11 cellular contexts compared by ENCODE assay signal in the genomic region with DNA sequence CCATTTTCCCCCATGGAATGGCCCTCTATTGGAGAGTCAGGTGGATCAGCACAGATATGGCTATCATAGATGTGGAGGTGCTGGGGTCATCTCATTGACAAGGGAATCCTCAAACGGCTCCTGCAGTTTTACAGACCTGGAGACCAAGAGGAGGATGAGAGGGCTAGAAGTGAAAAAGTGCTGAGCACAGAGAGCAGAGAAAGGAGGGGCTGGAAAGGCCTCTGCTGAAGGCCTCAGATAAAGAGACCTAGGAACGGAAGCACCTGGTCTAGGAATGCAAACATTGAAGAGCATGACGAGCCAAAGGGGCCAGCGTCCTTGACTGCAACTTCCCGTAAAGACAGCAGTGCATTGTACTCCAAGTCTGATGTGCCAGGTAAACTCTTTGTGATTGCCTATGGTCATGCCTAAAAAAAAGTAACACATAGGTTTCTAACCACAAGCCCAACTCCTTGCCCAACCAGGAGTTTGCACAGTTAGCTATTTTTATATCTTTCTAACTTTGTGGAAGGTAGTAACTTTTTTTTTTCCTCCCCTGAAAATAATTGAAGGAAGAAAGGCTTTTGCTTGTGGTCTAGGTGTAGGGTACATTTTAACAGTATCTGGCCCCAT. TPM values are rescaled to one million over a fixed set of nuclear protein-coding genes. Genes with fewer than 3 reads are reported as not detected.
A peak's percentile ranks its signal among the peaks of the same experiment; 100 is the strongest.
DNase-seq lines count a peak whose midpoint lies in the region; ATAC-seq and TF ChIP-seq lines count a peak whose summit lies in the region.
"Had no signal": no experiment of that assay in that cellular context is flagged by ENCODE, and none has a peak within 500 bp of the region (broad histone marks: within the 10 kb centered on the region; RNA-seq: fewer than 3 reads in every experiment).

No MANE protein-coding gene starts in this region.

- peaks cover 15% of the 10 kb centered on the region for H3K36me3 Mint-ChIP-seq in activated naive CD4-positive, alpha-beta T cell treated with anti-CD3 and anti-CD28 coated beads, Interleukin-2, amount 10 ng/mL, durations not matched to agents 7 days and 5 days
- H3K36me3 Mint-ChIP-seq in activated naive CD4-positive, alpha-beta T cell treated with anti-CD3 and anti-CD28 coated beads, Interleukin-2, amount 50 U/mL, for 72 hours = peaks cover 0 to 8% of the 10 kb centered on the region in 2 donors
- H3K36me3 Mint-ChIP-seq in T-helper 17 cell (ENCODE audit: low read depth) = peaks cover 4% of the 10 kb centered on the region

- TF ChIP-seq CTCF in VCaP (conservative IDR thresholded peaks at IDR 0.05) (no peak), prostate gland (IDR thresholded peaks at IDR 0.05) (no peak)

- 37% methylated on average over 5 of the region's 5 CpGs for WGBS in prostate gland

- H3K27me3 ChIP-seq in prostate gland (replicated peaks; ENCODE audit: insufficient read depth) = no peaks in the 10 kb centered on the region

- no peak for TF ChIP-seq POLR2A in prostate gland (IDR thresholded peaks at IDR 0.05)

- peak overlapping the region; percentile 21 for H3K27ac Mint-ChIP-seq in activated naive CD4-positive, alpha-beta T cell treated with anti-CD3 and anti-CD28 coated beads, Interleukin-2, amount 10 ng/mL, durations not matched to agents 7 days and 5 days
- no peak overlapping the region for H3K27ac Mint-ChIP-seq in activated naive CD4-positive, alpha-beta T cell treated with anti-CD3 and anti-CD28 coated beads, Interleukin-2, amount 50 U/mL, for 72 hours
- H3K27ac Mint-ChIP-seq in T-helper 17 cell = no peak overlapping the region
- H3K27ac Mint-ChIP-seq: dendritic cell treated with granulocyte-macrophage colony-stimulating factor and Interleukin-4, amounts not matched to agents 40 ng/mL and 50 ng/mL, for 4 days had no signal

- H3K9me3 ChIP-seq in prostate gland (no peaks in the 10 kb centered on the region), T-helper 17 cell (ENCODE audit: control insufficient read depth, low read length, poor library complexity, severe bottlenecking) (no peaks in the 10 kb centered on the region)

- no peak overlapping the region for H3K4me3 Mint-ChIP-seq in activated naive CD4-positive, alpha-beta T cell treated with anti-CD3 and anti-CD28 coated beads, Interleukin-2, amount 10 ng/mL, durations not matched to agents 7 days and 5 days
- H3K4me3 Mint-ChIP-seq in T-helper 17 cell = no peak overlapping the region
- H3K4me3 Mint-ChIP-seq: dendritic cell treated with granulocyte-macrophage colony-stimulating factor and Interleukin-4, amounts not matched to agents 40 ng/mL and 50 ng/mL, for 4 days had no signal

- no peaks in the 10 kb centered on the region for H3K4me1 ChIP-seq in prostate gland (replicated peaks)

- H3K27me3 Mint-ChIP-seq in activated naive CD4-positive, alpha-beta T cell treated with anti-CD3 and anti-CD28 coated beads, Interleukin-2, amount 10 ng/mL, durations not matched to agents 7 days and 5 days = no peaks in the 10 kb centered on the region
- H3K27me3 Mint-ChIP-seq in T-helper 17 cell = no peaks in the 10 kb centered on the region
- H3K27me3 Mint-ChIP-seq: dendritic cell treated with granulocyte-macrophage colony-stimulating factor and Interleukin-4, amounts not matched to agents 40 ng/mL and 50 ng/mL, for 4 days had no signal

- no peak for ATAC-seq in activated naive CD4-positive, alpha-beta T cell treated with anti-CD3 and anti-CD28 coated beads, Interleukin-2, amount 50 U/mL, for 72 hours
- ATAC-seq in HG03342 (IDR thresholded peaks at IDR 0.05; ENCODE audit: unreplicated experiment) (peak; percentile 68), T-helper 17 cell (no peak)

- no peaks in the 10 kb centered on the region for H3K36me3 ChIP-seq in prostate gland

- peaks cover 3% of the 10 kb centered on the region for H3K4me1 Mint-ChIP-seq in activated naive CD4-positive, alpha-beta T cell treated with anti-CD3 and anti-CD28 coated beads, Interleukin-2, amount 10 ng/mL, durations not matched to agents 7 days and 5 days
- no peaks in the 10 kb centered on the region for H3K4me1 Mint-ChIP-seq in T-helper 17 cell

- CTCF ChIA-PET in activated naive CD4-positive, alpha-beta T cell treated with anti-CD3 and anti-CD28 coated beads, Interleukin-2, amount 10 ng/mL, durations not matched to agents 7 days and 5 days (lab: Charles Lee) = interaction anchor here (1.4 kb wide), 1 partner anchor 13 kb away, joined by 3 read pairs; no protein-coding TSS in a partner anchor

- intact Hi-C loops in prostate gland (cut with DNase I) = no loop called here

- no peak for DNase-seq in activated naive CD4-positive, alpha-beta T cell treated with anti-CD3 and anti-CD28 coated beads, Interleukin-2, amount 10 ng/mL, durations not matched to agents 7 days and 5 days
- no peak for DNase-seq in activated naive CD4-positive, alpha-beta T cell treated with anti-CD3 and anti-CD28 coated beads, Interleukin-2, amount 50 U/mL, for 72 hours (ENCODE audit: low spot score in 2 of 2)
- DNase-seq in prostate gland (ENCODE audit: low spot score) (peak; percentile 54), activated gamma-delta T cell (lab: John Stamatoyannopoulos, UW) (no peak), T-helper 17 cell (no peak), substantia nigra (lab: John Stamatoyannopoulos, UW) (no peak)
- DNase-seq: NCI-H524, occipital lobe had no signal

- no peaks in the 10 kb centered on the region for H3K9me3 Mint-ChIP-seq in activated naive CD4-positive, alpha-beta T cell treated with anti-CD3 and anti-CD28 coated beads, Interleukin-2, amount 10 ng/mL, durations not matched to agents 7 days and 5 days
- H3K9me3 Mint-ChIP-seq in activated naive CD4-positive, alpha-beta T cell treated with anti-CD3 and anti-CD28 coated beads, Interleukin-2, amount 50 U/mL, for 72 hours = no peaks in the 10 kb centered on the region

- no peak overlapping the region for H3K4me3 ChIP-seq in prostate gland

- H3K27ac ChIP-seq in VCaP (peak overlapping the region; percentile 84), prostate gland (no peak overlapping the region), substantia nigra (ENCODE audit: low read depth, low read length, poor library complexity, severe bottlenecking) (no peak overlapping the region)

RNA-seq across cellular contexts. Expression of gene RSPH4A, which starts 15.2 kb away (rescaled TPM):
- under 1 TPM in 1 of 2 donors, not detected in 1; 0.12 TPM for total RNA-seq in activated naive CD4-positive, alpha-beta T cell treated with anti-CD3 and anti-CD28 coated beads, Interleukin-2, amount 50 U/mL, for 72 hours
- 1 to 10 TPM in 1 of 2 donors, under 1 TPM in 1; 0.23 to 1.5 TPM for total RNA-seq in prostate gland
- under 1 TPM; 0.60 to 0.67 TPM for total RNA-seq in T-helper 17 cell

RNA-seq across cellular contexts. Expression of gene ZUP1, which starts 37.1 kb away (rescaled TPM):
- total RNA-seq in activated naive CD4-positive, alpha-beta T cell treated with anti-CD3 and anti-CD28 coated beads, Interleukin-2, amount 50 U/mL, for 72 hours = 10 to 100 TPM; 22.8 to 35.6 TPM
- total RNA-seq in prostate gland (10 to 100 TPM in 1 of 2 donors, 1 to 10 TPM in 1; 7.6 to 10.8 TPM), T-helper 17 cell (10 to 100 TPM; 12.9 to 18.0 TPM)

RNA-seq across cellular contexts. Expression of gene KPNA5, which starts 49.5 kb away (rescaled TPM):
- 1 to 10 TPM; 7.8 to 8.7 TPM for total RNA-seq in activated naive CD4-positive, alpha-beta T cell treated with anti-CD3 and anti-CD28 coated beads, Interleukin-2, amount 50 U/mL, for 72 hours
- total RNA-seq in prostate gland (10 to 100 TPM; 14.4 to 22.3 TPM), T-helper 17 cell (10 to 100 TPM; 32.7 to 36.3 TPM)
